25 cellular contexts compared by ENCODE assay signal in genomic region chr17:27853121-27853520, GRCh38. TPM values are rescaled to one million over a fixed set of nuclear protein-coding genes. Genes with fewer than 3 reads are reported as not detected.
DNase-seq lines count a peak whose midpoint lies in the region; ATAC-seq, FAIRE-seq and TF ChIP-seq lines count a peak whose summit lies in the region.
"Had no signal": no experiment of that assay in that cellular context is flagged by ENCODE, and none has a peak within 500 bp of the region (broad histone marks: within the 10 kb centered on the region; RNA-seq: fewer than 3 reads in every experiment).

No MANE protein-coding gene starts in this region.

- TF ChIP-seq CTCF in A549 (IDR thresholded peaks at IDR 0.05) (no peak), LNCaP clone FGC (IDR thresholded peaks at IDR 0.05; ENCODE audit: control insufficient read depth, extremely low read depth, insufficient read depth) (no peak), endodermal cell (conservative IDR thresholded peaks at IDR 0.05) (no peak), mucosa of descending colon (IDR thresholded peaks at IDR 0.05) (no peak), osteocyte (IDR thresholded peaks at IDR 0.05) (no peak)

- H3K27ac Mint-ChIP-seq in endodermal cell (no peak overlapping the region), osteocyte (ENCODE audit: unreplicated experiment) (no peak overlapping the region)
- H3K27ac Mint-ChIP-seq: CD4-positive, alpha-beta T cell; CD8-positive, alpha-beta memory T cell had no signal

- 60% methylated on average over 3 of the region's 3 CpGs for WGBS in A549 (ENCODE audit: missing lambda C conversion rate)
- WGBS in endodermal cell (ENCODE audit: insufficient coverage in 1 of 2, insufficient read length in 1 of 2), 2 experiments, result 96% methylated on average over 3 of the region's 3 CpGs; no CpG with 5 or more reads in 1 of the 2 experiments

- H3K9me3 Mint-ChIP-seq in endodermal cell, result no peaks in the 10 kb centered on the region
- H3K9me3 Mint-ChIP-seq in osteocyte (ENCODE audit: unreplicated experiment), result no peaks in the 10 kb centered on the region
- H3K9me3 Mint-ChIP-seq: CD4-positive, alpha-beta T cell; CD8-positive, alpha-beta memory T cell had no signal

- TF ChIP-seq RAD21 in A549 (conservative IDR thresholded peaks at IDR 0.05 in 1 of 2, IDR thresholded peaks at IDR 0.05 in 1 of 2), result no peak

- H3K36me3 ChIP-seq in endodermal cell (ENCODE audit: control insufficient read depth, insufficient read depth, low read length) (no peaks in the 10 kb centered on the region), mucosa of descending colon (ENCODE audit: low read depth) (no peaks in the 10 kb centered on the region)
- H3K36me3 ChIP-seq: BE2C; BLaER1 treated with 17β-estradiol and CSF1 and Interleukin-3, amounts not matched to agents 10 nM and 100 nM had no signal

- no peak for TF ChIP-seq EP300 in A549 (IDR thresholded peaks at IDR 0.05)

- H3K4me3 Mint-ChIP-seq in endodermal cell (no peak overlapping the region), osteocyte (ENCODE audit: unreplicated experiment) (no peak overlapping the region)
- H3K4me3 Mint-ChIP-seq: CD14-positive monocyte; CD4-positive, alpha-beta T cell; CD8-positive, alpha-beta memory T cell had no signal

- peak; percentile 23 for FAIRE-seq in A549 (lab: Jason Lieb, UNC)
- FAIRE-seq: A204.1, D721Med, GM12878, GM18507 had no signal

- H3K4me1 ChIP-seq in A549, result no peaks in the 10 kb centered on the region
- H3K4me1 ChIP-seq in endodermal cell (ENCODE audit: control insufficient read depth, insufficient read depth, low read length), result no peaks in the 10 kb centered on the region
- H3K4me1 ChIP-seq in mucosa of descending colon (ENCODE audit: low read depth), result peaks cover 15% of the 10 kb centered on the region
- H3K4me1 ChIP-seq: BE2C had no signal

- H3K36me3 Mint-ChIP-seq in endodermal cell (ENCODE audit: low read depth) (no peaks in the 10 kb centered on the region), osteocyte (ENCODE audit: unreplicated experiment) (no peaks in the 10 kb centered on the region)
- H3K36me3 Mint-ChIP-seq: CD14-positive monocyte; CD8-positive, alpha-beta memory T cell had no signal

- POLR2A ChIA-PET in A549 (lab: Yijun Ruan, JAX), result no interaction called here

- no peak for DNase-seq in A549 (ENCODE audit: low read depth in 1 of 2, low spot score in 1 of 2)
- peak; percentile 74 for DNase-seq in LNCaP clone FGC (ENCODE audit: low read depth)
- peak; percentile 2 for DNase-seq in endodermal cell
- peak in 1 of 3 donors; percentile 25 for DNase-seq in mucosa of descending colon
- DNase-seq in SW480 (ENCODE audit: low spot score), result no peak
- no peak for DNase-seq in osteocyte (ENCODE audit: extremely low spot score, unreplicated experiment)
- DNase-seq in epidermal melanocyte (ENCODE audit: insufficient read length, low spot score), result no peak
- DNase-seq: ACHN; BE2C; CD4-positive, alpha-beta T cell; CD8-positive, alpha-beta memory T cell; DMS 273 treated with DMSO at 0.1 percent for 48 hours; DMS79; EL; GDM1; GOT3; H7; HCEC 1CT had no signal

- H3K9me3 ChIP-seq in A549 (no peaks in the 10 kb centered on the region), endodermal cell (ENCODE audit: control insufficient read depth, low read length) (no peaks in the 10 kb centered on the region), mucosa of descending colon (no peaks in the 10 kb centered on the region)
- H3K9me3 ChIP-seq: BE2C had no signal

- no peak for TF ChIP-seq POLR2A in A549 (IDR thresholded peaks at IDR 0.05; ENCODE audit: low read length)

- CTCF ChIA-PET in A549 (lab: Yijun Ruan, JAX), result interaction anchor here (0.7 to 7.6 kb wide), 3 partner anchors 25 to 48 kb away, joined by 3 to 52 read pairs (median 3); no protein-coding TSS in a partner anchor

- no peak overlapping the region for H3K4me2 ChIP-seq in A549
- H3K4me2 ChIP-seq: BLaER1 treated with 17β-estradiol and CSF1 and Interleukin-3, amounts not matched to agents 10 nM and 100 nM had no signal

- ATAC-seq in A549 (no peak), mucosa of descending colon (peak; percentile 81)
- ATAC-seq: GM12878 had no signal

- intact Hi-C loops in mucosa of descending colon (cut with DNase I, micrococcal nuclease), result no loop called here

- H3K27ac ChIP-seq in A549 (no peak overlapping the region), endodermal cell (ENCODE audit: low read depth, low read length) (no peak overlapping the region)
- H3K27ac ChIP-seq: 22Rv1; BLaER1 treated with 17β-estradiol and CSF1 and Interleukin-3, amounts not matched to agents 10 nM and 100 nM had no signal

- no peaks in the 10 kb centered on the region for H3K27me3 ChIP-seq in endodermal cell (ENCODE audit: control insufficient read depth, insufficient read depth, low read length, poor library complexity, severe bottlenecking)
- H3K27me3 ChIP-seq: BE2C; BLaER1 treated with 17β-estradiol and CSF1 and Interleukin-3, amounts not matched to agents 10 nM and 100 nM had no signal

- H3K4me3 ChIP-seq in A549 (no peak overlapping the region), LNCaP clone FGC (ENCODE audit: low read depth, low read length) (no peak overlapping the region), endodermal cell (ENCODE audit: low read length) (no peak overlapping the region), mucosa of descending colon (no peak overlapping the region)
- H3K4me3 ChIP-seq: BLaER1 treated with 17β-estradiol and CSF1 and Interleukin-3, amounts not matched to agents 10 nM and 100 nM; GM12878 had no signal

- H3K4me1 Mint-ChIP-seq in endodermal cell (no peaks in the 10 kb centered on the region), osteocyte (ENCODE audit: unreplicated experiment) (no peaks in the 10 kb centered on the region)
- H3K4me1 Mint-ChIP-seq: CD8-positive, alpha-beta memory T cell had no signal

- peaks cover 9% of the 10 kb centered on the region for H3K27me3 Mint-ChIP-seq in endodermal cell (ENCODE audit: insufficient read depth)
- H3K27me3 Mint-ChIP-seq in osteocyte (ENCODE audit: unreplicated experiment), result peaks cover 38% of the 10 kb centered on the region
- H3K27me3 Mint-ChIP-seq: CD4-positive, alpha-beta T cell had no signal

- H3K9ac ChIP-seq in endodermal cell (ENCODE audit: extremely low read depth, low read length, poor library complexity, severe bottlenecking), result no peak overlapping the region
- H3K9ac ChIP-seq: BLaER1 treated with 17β-estradiol and CSF1 and Interleukin-3, amounts not matched to agents 10 nM and 100 nM had no signal

TF ChIP-seq in A549, 52 proteins besides CTCF, POLR2A, EP300 and RAD21:
- TF ChIP-seq NR3C1 (IDR thresholded peaks at IDR 0.05), result no peak
- no peak for TF ChIP-seq HDAC2 (IDR thresholded peaks at IDR 0.05)
- TF ChIP-seq ATOH8 (CRISPR knock-in tag; IDR thresholded peaks at IDR 0.05; ENCODE audit: low read depth), result no peak
- no peak for TF ChIP-seq RARB (CRISPR knock-in tag; IDR thresholded peaks at IDR 0.05)
- no peak for TF ChIP-seq ZSCAN20 (CRISPR knock-in tag; IDR thresholded peaks at IDR 0.05)
- TF ChIP-seq ZFP36 (IDR thresholded peaks at IDR 0.05; ENCODE audit: borderline replicate concordance, partially characterized antibody), result no peak
- TF ChIP-seq ELK1 (IDR thresholded peaks at IDR 0.05; ENCODE audit: low read depth, low read length), result no peak
- no peak for TF ChIP-seq RCOR1 (IDR thresholded peaks at IDR 0.05; ENCODE audit: low read depth, low read length)
- no peak for TF ChIP-seq KDM5A (IDR thresholded peaks at IDR 0.05)
- no peak for TF ChIP-seq ESRRA (IDR thresholded peaks at IDR 0.05; ENCODE audit: borderline replicate concordance, low read length)
- no peak for TF ChIP-seq HOXB13 (CRISPR knock-in tag; IDR thresholded peaks at IDR 0.05; ENCODE audit: low read depth)
TF ChIP-seq in A549: peak in this region for 0.

RNA-seq across cellular contexts. Expression of gene LYRM9, which starts 40.0 kb away (rescaled TPM):
- polyA plus RNA-seq in A549 (2011; rRNA removed), result 2.5 and 2.7 TPM in 2 replicates
- polyA plus RNA-seq in A549 (2012; cell fraction: cytosol; rRNA removed), result 0.70 and 0.88 TPM in 2 replicates
- polyA plus RNA-seq in A549 (2012; cell fraction: nucleus; rRNA removed), result 1.0 and 1.4 TPM in 2 replicates
- polyA plus RNA-seq in A549 (2017; fragmentation: RNase III; extraction: RNeasy Plus Mini Kit Qiagen cat#74134 plus additional on column Dnase treatment), result 1.4 to 2.0 TPM (median 1.8 TPM) in 3 replicates
- polyA minus RNA-seq in A549 (2011; rRNA and poly(A)+ RNA removed), result 1.3 and 1.6 TPM in 2 replicates
- total RNA-seq in endodermal cell, result 1 to 10 TPM; 5.8 to 8.3 TPM
- polyA plus RNA-seq in endodermal cell (2013, experiment 1 of 2), result 8.6 TPM
- polyA plus RNA-seq in endodermal cell (2013, experiment 2 of 2), result 6.6 TPM
- total RNA-seq in mucosa of descending colon, result 1 to 10 TPM; 4.7 to 7.2 (median 6.2) TPM
- 10.9 and 12.6 TPM in 2 replicates for total RNA-seq in osteocyte

RNA-seq across cellular contexts. Expression of gene NOS2, which starts 52.8 kb away (rescaled TPM):
- polyA plus RNA-seq in A549 (2011; rRNA removed), result 0.08 and 0.09 TPM in 2 replicates
- 0.23 and 0.24 TPM in 2 replicates for polyA plus RNA-seq in A549 (2012; cell fraction: cytosol; rRNA removed)
- 0.21 and 0.37 TPM in 2 replicates for polyA plus RNA-seq in A549 (2012; cell fraction: nucleus; rRNA removed)
- 0.13 to 0.18 TPM (median 0.17 TPM) in 3 replicates for polyA plus RNA-seq in A549 (2017; fragmentation: RNase III; extraction: RNeasy Plus Mini Kit Qiagen cat#74134 plus additional on column Dnase treatment)
- polyA minus RNA-seq in A549 (2011; rRNA and poly(A)+ RNA removed), result 0.10 and 0.12 TPM in 2 replicates
- total RNA-seq in endodermal cell, result under 1 TPM; 0.26 to 0.62 TPM
- 9.1 TPM for polyA plus RNA-seq in endodermal cell (2013, experiment 1 of 2)
- polyA plus RNA-seq in endodermal cell (2013, experiment 2 of 2), result 6.7 TPM
- total RNA-seq in mucosa of descending colon, result 10 to 100 TPM; 10.5 to 67.1 (median 11.0) TPM
- total RNA-seq in osteocyte, result not detected in 2 replicates
- polyA plus RNA-seq: CD14-positive monocyte; CD8-positive, alpha-beta memory T cell had no signal

Comparison
In these comparisons a context has a peak if more than half of its experiments do, and no peak if none do; other contexts are left out.
1. DNase-seq: peak in LNCaP clone FGC (single experiment) and endodermal cell (single experiment); none in A549 (0 of 2), SW480 (single experiment), osteocyte (single experiment) and epidermal melanocyte (single experiment).
2. RNA of gene NOS2, which starts 52.8 kb away (total RNA-seq): 10.5 to 67.1 TPM in mucosa of descending colon; 0.26 to 0.62 TPM in endodermal cell and not detected in osteocyte; every median in the first group is over 4 times any median in the second.